In the genomic region with DNA sequence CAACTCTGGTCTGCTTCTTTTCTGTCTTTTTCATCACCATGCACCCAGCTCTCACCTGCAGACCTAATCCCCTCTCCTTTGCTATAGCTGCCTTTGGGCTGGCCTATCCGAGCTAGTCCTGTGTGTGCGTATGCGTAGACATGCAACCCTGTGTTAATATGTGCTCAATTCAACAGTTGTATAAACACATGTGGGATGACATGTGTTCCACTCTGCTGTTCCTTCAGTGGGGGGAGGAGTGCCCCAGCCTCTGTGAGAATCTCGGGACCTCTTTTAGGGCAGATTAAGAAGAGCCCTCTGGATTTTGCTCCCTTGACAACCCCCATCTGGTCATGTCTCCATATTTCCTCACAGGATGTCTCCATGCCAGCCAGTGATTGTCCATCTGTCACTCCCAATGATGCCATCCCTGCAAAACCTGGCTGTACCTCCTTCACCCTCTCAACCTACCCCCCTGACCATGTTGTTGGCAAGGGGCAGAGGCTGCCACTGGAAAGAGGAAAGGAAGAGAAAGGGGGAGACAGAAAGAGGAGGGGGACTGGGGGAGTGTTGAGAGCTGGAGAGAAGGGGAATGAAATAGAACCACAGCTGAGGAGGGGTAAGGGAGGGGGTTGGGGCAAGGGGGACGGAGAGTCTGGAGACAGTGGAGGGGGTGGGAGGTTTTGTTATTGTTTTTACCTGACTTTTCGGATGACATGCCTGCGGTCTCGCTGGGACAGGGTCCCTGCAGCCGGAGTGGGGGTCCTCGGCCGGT, we compare ENCODE assay signal across 12 cellular contexts. TPM values are rescaled to one million over a fixed set of nuclear protein-coding genes. Genes with fewer than 3 reads are reported as not detected.
DNase-seq lines count a peak whose midpoint lies in the region; ATAC-seq and TF ChIP-seq lines count a peak whose summit lies in the region.
"Had no signal": no experiment of that assay in that cellular context is flagged by ENCODE, and none has a peak within 500 bp of the region (broad histone marks: within the 10 kb centered on the region; RNA-seq: fewer than 3 reads in every experiment).

No MANE protein-coding gene starts in this region.

- no peak overlapping the region for H3K23ac ChIP-seq in mesendoderm (ENCODE audit: low read length)

- intact Hi-C loops in heart left ventricle (cut with DNase I) = loop anchor here in 6 of 10 donors (5.0 to 10.0 kb wide), 4 partner anchors 34 to 107 kb away; no protein-coding TSS in a partner anchor
- intact Hi-C loops in cardiac septum (cut with DNase I) = no loop called here

- peaks cover 8% of the 10 kb centered on the region for H3K79me1 ChIP-seq in mesendoderm (ENCODE audit: low read length)

- peak overlapping the region in 9 of 12 donors; percentile 41 to 91 (median 82) for H3K4me3 ChIP-seq in heart left ventricle
- peak overlapping the region; percentile 42 for H3K4me3 ChIP-seq in cardiac fibroblast (replicated peaks in 1 of 2; ENCODE audit: low read depth in 2 of 2, low read length in 2 of 2)
- H3K4me3 ChIP-seq in mesendoderm (ENCODE audit: low read length) = no peak overlapping the region
- H3K4me3 ChIP-seq in upper lobe of left lung = peak overlapping the region in 3 of 4 donors; percentile 33 to 76 (median 60)

- no peak overlapping the region for H4K8ac ChIP-seq in mesendoderm (ENCODE audit: low read depth, low read length)

- no peaks in the 10 kb centered on the region for H3K79me2 ChIP-seq in mesendoderm (ENCODE audit: control insufficient read depth, insufficient read depth, low read length)

- H3K27ac ChIP-seq in heart left ventricle (peak overlapping the region in 5 of 12 donors; percentile 4 to 93 (median 54)), mesendoderm (ENCODE audit: low read depth, low read length) (no peak overlapping the region), upper lobe of left lung (peak overlapping the region in 2 of 4 donors; percentile 0 to 86)
- H3K27ac ChIP-seq: neutrophil had no signal

- DNase-seq in heart left ventricle = no peak
- no peak for DNase-seq in cardiac septum (ENCODE audit: low spot score)
- DNase-seq in cardiac fibroblast (ENCODE audit: low read depth in 2 of 2) = no peak
- no peak for DNase-seq in mesendoderm
- DNase-seq in upper lobe of left lung = peak in 1 of 2 donors; percentile 37
- DNase-seq in HT-29 (ENCODE audit: low spot score) = no peak
- no peak for DNase-seq in SIG-M5 treated with dmso at 0.1 percent for 504 hours (lab: John Stamatoyannopoulos, UW; ENCODE audit: unreplicated experiment)
- DNase-seq: activated B cell treated with CpG ODN at 0.5 μM for 24 hours; NCI-H2081; stimulated activated CD8-positive, alpha-beta memory T cell treated with anti-CD3 and anti-CD28 coated beads, Interleukin-4, amount 100 ng/mL, for 48 hours had no signal

- no peak for TF ChIP-seq CTCF in heart left ventricle (IDR thresholded peaks at IDR 0.05)
- no peak for TF ChIP-seq CTCF in cardiac fibroblast (IDR thresholded peaks at IDR 0.05; ENCODE audit: low read depth, low read length)
- no peak for TF ChIP-seq CTCF in upper lobe of left lung (IDR thresholded peaks at IDR 0.05)

- 29 to 39% (median 33%) methylated on average over 11 of the region's 11 CpGs for WGBS in heart left ventricle, 4 donors
- WGBS in mesendoderm (ENCODE audit: extremely low coverage, insufficient coverage, low lambda C conversion rate) = no CpG with 5 or more reads among the region's 11 CpGs
- WGBS in upper lobe of left lung, 2 donors = 31 to 36% methylated on average over 10 to 11 of the region's 11 CpGs

- H3K9ac ChIP-seq in mesendoderm (ENCODE audit: low read length) = no peak overlapping the region

- H3K9me3 ChIP-seq in heart left ventricle (no peaks in the 10 kb centered on the region), upper lobe of left lung (no peaks in the 10 kb centered on the region)
- H3K9me3 ChIP-seq: neutrophil had no signal

- peaks cover 0 to 48% (median 6%) of the 10 kb centered on the region in 9 donors for H3K27me3 ChIP-seq in heart left ventricle
- no peaks in the 10 kb centered on the region for H3K27me3 ChIP-seq in mesendoderm (ENCODE audit: insufficient read depth, low read length, poor library complexity)
- peaks cover 0 to 35% (median 14%) of the 10 kb centered on the region in 4 donors for H3K27me3 ChIP-seq in upper lobe of left lung

- H3K36me3 ChIP-seq in heart left ventricle (peaks cover 0 to 12% (median 5%) of the 10 kb centered on the region in 9 donors), mesendoderm (ENCODE audit: control insufficient read depth, insufficient read depth, low read length) (no peaks in the 10 kb centered on the region), upper lobe of left lung (peaks cover 0 to 7% (median 0%) of the 10 kb centered on the region in 4 donors)
- H3K36me3 ChIP-seq: neutrophil had no signal

- H3K4me1 ChIP-seq in heart left ventricle = peaks cover 6 to 41% (median 21%) of the 10 kb centered on the region in 12 donors
- H3K4me1 ChIP-seq in mesendoderm (ENCODE audit: control insufficient read depth, low read depth, low read length) = peaks cover 19% of the 10 kb centered on the region
- H3K4me1 ChIP-seq in upper lobe of left lung = peaks cover 31 to 63% (median 36%) of the 10 kb centered on the region in 4 donors

- TF ChIP-seq POLR2A in heart left ventricle (IDR thresholded peaks at IDR 0.05) (no peak), upper lobe of left lung (IDR thresholded peaks at IDR 0.05) (no peak)

- no peak overlapping the region for H2BK5ac ChIP-seq in mesendoderm (ENCODE audit: low read length)

- no peak overlapping the region for H2BK15ac ChIP-seq in mesendoderm (replicated peaks; ENCODE audit: low read depth)

- H3K56ac ChIP-seq in mesendoderm (ENCODE audit: low read length) = peak overlapping the region; percentile 11

- no peak overlapping the region for H4K5ac ChIP-seq in mesendoderm (ENCODE audit: low read length)

- no peak overlapping the region for H2AK5ac ChIP-seq in mesendoderm (ENCODE audit: low read length)

- no peak overlapping the region for H3K4me2 ChIP-seq in mesendoderm (ENCODE audit: low read length)

- no peak overlapping the region for H3K4ac ChIP-seq in mesendoderm (ENCODE audit: low read depth, low read length)

- ATAC-seq in heart left ventricle = no peak
- ATAC-seq in upper lobe of left lung (ENCODE audit: low FRiP score in 2 of 2) = no peak
- no peak for ATAC-seq in HG03571 (IDR thresholded peaks at IDR 0.05; ENCODE audit: unreplicated experiment)

- no peak for TF ChIP-seq EP300 in upper lobe of left lung (IDR thresholded peaks at IDR 0.05)

- H3K18ac ChIP-seq in mesendoderm (ENCODE audit: low read length) = no peak overlapping the region

- H2BK120ac ChIP-seq in mesendoderm (ENCODE audit: low read depth, low read length) = no peak overlapping the region

RNA-seq across cellular contexts. Expression of gene PRRT1, which starts 0.4 kb away (rescaled TPM):
- 1 to 10 TPM in 1 of 9 donors, under 1 TPM in 8; 0.28 to 1.1 (median 0.61) TPM for total RNA-seq in heart left ventricle
- under 1 TPM; 0.82 to 0.95 TPM for polyA plus RNA-seq in heart left ventricle
- total RNA-seq in cardiac septum = 0.83 TPM
- polyA plus RNA-seq in mesendoderm (2013, experiment 1 of 2) = 1.4 TPM
- 1.2 TPM for polyA plus RNA-seq in mesendoderm (2013, experiment 2 of 2)
- total RNA-seq in upper lobe of left lung = 1 to 10 TPM in 2 of 6 donors, under 1 TPM in 3, not detected in 1; 0.69 to 6.3 (median 0.98) TPM
- total RNA-seq in HT-29 (2014; rRNA removed; shearing (Covaris generic)) = not detected in 2 replicates
- total RNA-seq: activated B cell treated with CpG ODN at 0.5 μM for 24 hours had no signal

RNA-seq across cellular contexts. Expression of gene PPT2, which starts 2.6 kb away (rescaled TPM):
- total RNA-seq in heart left ventricle (10 to 100 TPM; 17.1 to 34.0 (median 22.7) TPM), cardiac septum (15.6 TPM), upper lobe of left lung (10 to 100 TPM in 5 of 6 donors, 1 to 10 TPM in 1; 7.0 to 64.8 (median 16.8) TPM)
- 10 to 100 TPM; 13.1 to 21.6 TPM for polyA plus RNA-seq in heart left ventricle
- 24.5 TPM for polyA plus RNA-seq in mesendoderm (2013, experiment 1 of 2)
- 23.9 TPM for polyA plus RNA-seq in mesendoderm (2013, experiment 2 of 2)
- 19.7 and 56.2 TPM in 2 replicates for total RNA-seq in HT-29 (2014; rRNA removed; shearing (Covaris generic))

RNA-seq across cellular contexts. Expression of gene EGFL8, which starts 13.1 kb away (rescaled TPM):
- 10 to 100 TPM in 2 of 9 donors, 1 to 10 TPM in 7; 2.4 to 11.2 (median 6.1) TPM for total RNA-seq in heart left ventricle
- 1 to 10 TPM; 4.3 to 8.1 TPM for polyA plus RNA-seq in heart left ventricle
- 5.1 TPM for total RNA-seq in cardiac septum
- 15.8 TPM for polyA plus RNA-seq in mesendoderm (2013, experiment 1 of 2)
- 14.7 TPM for polyA plus RNA-seq in mesendoderm (2013, experiment 2 of 2)
- 10 to 100 TPM in 2 of 6 donors, 1 to 10 TPM in 4; 6.1 to 37.7 (median 9.6) TPM for total RNA-seq in upper lobe of left lung
- 4.5 and 6.6 TPM in 2 replicates for total RNA-seq in HT-29 (2014; rRNA removed; shearing (Covaris generic))

RNA-seq across cellular contexts. Expression of gene FKBPL, which starts 21.2 kb away (rescaled TPM):
- total RNA-seq in heart left ventricle (1 to 10 TPM; 1.3 to 3.7 (median 2.9) TPM), cardiac septum (1.9 TPM), upper lobe of left lung (1 to 10 TPM in 5 of 6 donors, not detected in 1; 1.4 to 5.6 (median 4.6) TPM)
- polyA plus RNA-seq in heart left ventricle = 1 to 10 TPM; 2.9 to 9.3 TPM
- polyA plus RNA-seq in mesendoderm (2013, experiment 1 of 2) = 6.1 TPM
- 5.9 TPM for polyA plus RNA-seq in mesendoderm (2013, experiment 2 of 2)
- total RNA-seq in HT-29 (2014; rRNA removed; shearing (Covaris generic)) = 5.2 and 7.4 TPM in 2 replicates

RNA-seq across cellular contexts. Expression of gene ATF6B, which starts 23.3 kb away (rescaled TPM):
- total RNA-seq in heart left ventricle (10 to 100 TPM; 11.1 to 56.8 (median 28.7) TPM), cardiac septum (40.8 TPM), upper lobe of left lung (100 to 1,000 TPM in 3 of 6 donors, 10 to 100 TPM in 3; 35.3 to 230 (median 95.8) TPM)
- 10 to 100 TPM; 26.8 to 28.8 TPM for polyA plus RNA-seq in heart left ventricle
- 19.9 TPM for polyA plus RNA-seq in mesendoderm (2013, experiment 1 of 2)
- polyA plus RNA-seq in mesendoderm (2013, experiment 2 of 2) = 20.0 TPM
- total RNA-seq in HT-29 (2014; rRNA removed; shearing (Covaris generic)) = 55.7 and 60.0 TPM in 2 replicates
